Comparison of ENCODE assay signal across 12 cellular contexts in genomic region chr19:54165222-54165621, GRCh38. TPM values are rescaled to one million over a fixed set of nuclear protein-coding genes. Genes with fewer than 3 reads are reported as not detected.
"Had no signal": no experiment of that assay in that cellular context is flagged by ENCODE, and none has a peak within 500 bp of the region (broad histone marks: within the 10 kb centered on the region; RNA-seq: fewer than 3 reads in every experiment).

No MANE protein-coding gene starts in this region.

- ATAC-seq: activated CD4-positive, CD25-positive, alpha-beta regulatory T cell treated with anti-CD3 and anti-CD28 coated beads, Interleukin-2, amount 50 U/mL, for 24 hours; activated CD8-positive, alpha-beta T cell treated with anti-CD3 and anti-CD28 coated beads, Interleukin-2, amount 10 ng/mL, durations not matched to agents 7 days and 5 days; gastrocnemius medialis; naive thymus-derived CD8-positive, alpha-beta T cell; stimulated activated naive B cell treated with anti-CD40 and anti-IgM and Interleukin-4, amounts not matched to agents 10 μg/mL and 1 μg/mL and 100 μg/mL, for 72 hours had no signal

- H3K4me3 ChIP-seq: colonic mucosa, gastrocnemius medialis had no signal

- H3K9me3 ChIP-seq: colonic mucosa, gastrocnemius medialis, heart left ventricle, spleen had no signal

- H3K9me3 Mint-ChIP-seq: activated CD4-positive, alpha-beta T cell treated with anti-CD3 and anti-CD28 coated beads, Interleukin-2, amount 10 ng/mL, durations not matched to agents 7 days and 5 days; activated naive CD4-positive, alpha-beta T cell treated with anti-CD3 and anti-CD28 coated beads for 36 hours; activated T-cell treated with anti-CD3 and anti-CD28 coated beads, Interleukin-2, amount 50 U/mL, for 24 hours; naive thymus-derived CD8-positive, alpha-beta T cell; stimulated activated naive B cell treated with anti-CD40 and anti-IgM and Interleukin-4, amounts not matched to agents 10 μg/mL and 1 μg/mL and 100 μg/mL, for 72 hours had no signal

- H3K27ac ChIP-seq: colonic mucosa, gastrocnemius medialis, heart left ventricle had no signal

- H3K27me3 ChIP-seq: colonic mucosa had no signal

- H3K36me3 ChIP-seq: colonic mucosa, gastrocnemius medialis, heart left ventricle, spleen had no signal

- H3K27ac Mint-ChIP-seq: activated CD8-positive, alpha-beta T cell treated with anti-CD3 and anti-CD28 coated beads, Interleukin-2, amount 10 ng/mL, durations not matched to agents 7 days and 5 days; activated naive CD4-positive, alpha-beta T cell treated with anti-CD3 and anti-CD28 coated beads for 36 hours; activated T-cell treated with anti-CD3 and anti-CD28 coated beads, Interleukin-2, amount 50 U/mL, for 24 hours; stimulated activated naive B cell treated with anti-CD40 and anti-IgM and Interleukin-4, amounts not matched to agents 10 μg/mL and 1 μg/mL and 100 μg/mL, for 72 hours had no signal

- H3K36me3 Mint-ChIP-seq: naive thymus-derived CD8-positive, alpha-beta T cell; stimulated activated naive B cell treated with anti-CD40 and anti-IgM and Interleukin-4, amounts not matched to agents 10 μg/mL and 1 μg/mL and 100 μg/mL, for 72 hours had no signal

- DNase-seq: gastrocnemius medialis, spleen, SW 1271 had no signal

- H3K27me3 Mint-ChIP-seq: activated CD4-positive, alpha-beta T cell treated with anti-CD3 and anti-CD28 coated beads, Interleukin-2, amount 10 ng/mL, durations not matched to agents 7 days and 5 days had no signal

RNA-seq across cellular contexts. Expression of gene TMC4, which starts 7.7 kb away (rescaled TPM):
- total RNA-seq: naive thymus-derived CD8-positive, alpha-beta T cell had no signal
